1 cellular context compared by ENCODE assay signal in genomic region chr20:17771206-17772004, GRCh38.
A peak's percentile ranks its signal among the peaks of the same experiment; 100 is the strongest.
TF ChIP-seq lines count a peak whose summit lies in the region.

No MANE protein-coding gene starts in this region.

TF ChIP-seq in HepG2, 621 proteins besides CTCF, POLR2A, EP300 and RAD21 (continued from another document and continues in another):
- TF ChIP-seq, protein P1, sequence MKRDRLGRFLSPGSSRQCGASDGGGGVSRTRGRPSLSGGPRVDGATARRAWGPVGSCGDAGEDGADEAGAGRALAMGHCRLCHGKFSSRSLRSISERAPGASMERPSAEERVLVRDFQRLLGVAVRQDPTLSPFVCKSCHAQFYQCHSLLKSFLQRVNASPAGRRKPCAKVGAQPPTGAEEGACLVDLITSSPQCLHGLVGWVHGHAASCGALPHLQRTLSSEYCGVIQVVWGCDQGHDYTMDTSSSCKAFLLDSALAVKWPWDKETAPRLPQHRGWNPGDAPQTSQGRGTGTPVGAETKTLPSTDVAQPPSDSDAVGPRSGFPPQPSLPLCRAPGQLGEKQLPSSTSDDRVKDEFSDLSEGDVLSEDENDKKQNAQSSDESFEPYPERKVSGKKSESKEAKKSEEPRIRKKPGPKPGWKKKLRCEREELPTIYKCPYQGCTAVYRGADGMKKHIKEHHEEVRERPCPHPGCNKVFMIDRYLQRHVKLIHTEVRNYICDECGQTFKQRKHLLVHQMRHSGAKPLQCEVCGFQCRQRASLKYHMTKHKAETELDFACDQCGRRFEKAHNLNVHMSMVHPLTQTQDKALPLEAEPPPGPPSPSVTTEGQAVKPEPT (CRISPR knock-in tag; IDR thresholded peaks at IDR 0.05; ENCODE audit: low read depth): peak; percentile 62
- TF ChIP-seq RBFOX2 (IDR thresholded peaks at IDR 0.05; ENCODE audit: low read depth, low read length) (no peak), MED1 (CRISPR knock-in tag; IDR thresholded peaks at IDR 0.05) (peak; percentile 83), RXRB (CRISPR knock-in tag; IDR thresholded peaks at IDR 0.05; ENCODE audit: borderline replicate concordance) (peak; percentile 91), ZNF496 (CRISPR knock-in tag; IDR thresholded peaks at IDR 0.05; ENCODE audit: insufficient replicate concordance) (no peak), ZNF781 (CRISPR knock-in tag; IDR thresholded peaks at IDR 0.05; ENCODE audit: borderline replicate concordance, not compliant biosample characterization) (peak; percentile 21), CHD2 (IDR thresholded peaks at IDR 0.05; ENCODE audit: low read depth, low read length) (no peak), PHF8 (CRISPR knock-in tag; IDR thresholded peaks at IDR 0.05) (peak; percentile 43; the same call in 1 of the 2 replicates), TBL1XR1 (IDR thresholded peaks at IDR 0.05; ENCODE audit: borderline replicate concordance, low read length, partially characterized antibody) (no peak), FOXJ3 (CRISPR knock-in tag; IDR thresholded peaks at IDR 0.05; ENCODE audit: borderline replicate concordance) (peak; percentile 65; the same call in 1 of the 2 replicates), POLR2G (IDR thresholded peaks at IDR 0.05; ENCODE audit: low read depth, low read length) (peak; percentile 52; the same call in 1 of the 2 replicates), MED13 (CRISPR knock-in tag; IDR thresholded peaks at IDR 0.05) (no peak), ZNF747 (CRISPR knock-in tag; IDR thresholded peaks at IDR 0.05; ENCODE audit: borderline replicate concordance) (no peak), FOSL1 (CRISPR knock-in tag; IDR thresholded peaks at IDR 0.05; ENCODE audit: borderline replicate concordance) (no peak), ADNP (CRISPR knock-in tag; IDR thresholded peaks at IDR 0.05) (no peak), ZNF34 (CRISPR knock-in tag; IDR thresholded peaks at IDR 0.05; ENCODE audit: borderline replicate concordance) (peak; percentile 87; the same call in 1 of the 2 replicates), NCOA1 (CRISPR knock-in tag; IDR thresholded peaks at IDR 0.05) (no peak), ZNF639 (CRISPR knock-in tag; conservative IDR thresholded peaks at IDR 0.05) (no peak; the same call in 1 of the 2 replicates), CENPBD1 (CRISPR knock-in tag; IDR thresholded peaks at IDR 0.05; ENCODE audit: borderline replicate concordance, low read depth) (no peak), ATF1 (CRISPR knock-in tag; IDR thresholded peaks at IDR 0.05) (no peak; the same call in 1 of the 2 replicates), U2AF2 (IDR thresholded peaks at IDR 0.05; ENCODE audit: low read depth, low read length) (0 out of 2 replicates have a peak, but pooled peaks have one; percentile 95), ZNF570 (CRISPR knock-in tag; IDR thresholded peaks at IDR 0.05; ENCODE audit: borderline replicate concordance) (0 out of 2 replicates have a peak, but pooled peaks have one; percentile 69), GTF2F1 (IDR thresholded peaks at IDR 0.05; ENCODE audit: low read length) (no peak), ZNF136 (CRISPR knock-in tag; IDR thresholded peaks at IDR 0.05; ENCODE audit: low read depth) (no peak), DR1 (CRISPR knock-in tag; IDR thresholded peaks at IDR 0.05) (0 out of 2 replicates have a peak, but pooled peaks have one; percentile 23), RNF2 (conservative IDR thresholded peaks at IDR 0.05; ENCODE audit: low read depth) (no peak), ATF7 (IDR thresholded peaks at IDR 0.05) (no peak), ATF7 (CRISPR knock-in tag; IDR thresholded peaks at IDR 0.05) (peak; percentile 63; the same call in 1 of the 2 replicates), REXO4 (CRISPR knock-in tag; IDR thresholded peaks at IDR 0.05; ENCODE audit: borderline replicate concordance) (no peak), ZNF619 (CRISPR knock-in tag; IDR thresholded peaks at IDR 0.05) (no peak), TRAFD1 (CRISPR knock-in tag; IDR thresholded peaks at IDR 0.05; ENCODE audit: borderline replicate concordance) (no peak), DPF2 (CRISPR knock-in tag; IDR thresholded peaks at IDR 0.05; ENCODE audit: borderline replicate concordance, low read depth) (peak; percentile 93), ZNF367 (CRISPR knock-in tag; IDR thresholded peaks at IDR 0.05; ENCODE audit: borderline replicate concordance) (no peak), EZH2 (conservative IDR thresholded peaks at IDR 0.05; ENCODE audit: low read depth, low read length) (no peak), TBP (CRISPR knock-in tag; IDR thresholded peaks at IDR 0.05) (no peak), PRPF4 (IDR thresholded peaks at IDR 0.05; ENCODE audit: low read depth, low read length, poor library complexity, severe bottlenecking) (no peak), ZBTB2 (CRISPR knock-in tag; IDR thresholded peaks at IDR 0.05; ENCODE audit: low read depth) (no peak), HOXA7 (CRISPR knock-in tag; IDR thresholded peaks at IDR 0.05) (no peak), ZNF44 (CRISPR knock-in tag; IDR thresholded peaks at IDR 0.05) (peak; percentile 74; the same call in 1 of the 2 replicates), DNMT1 (CRISPR knock-in tag; IDR thresholded peaks at IDR 0.05) (no peak), KDM4B (CRISPR knock-in tag; IDR thresholded peaks at IDR 0.05) (no peak; the same call in 1 of the 2 replicates), ZNF577 (CRISPR knock-in tag; IDR thresholded peaks at IDR 0.05; ENCODE audit: borderline replicate concordance, low read depth) (no peak), CBX5 (CRISPR knock-in tag; IDR thresholded peaks at IDR 0.05; ENCODE audit: borderline replicate concordance) (peak; percentile 69; the same call in 1 of the 2 replicates)
- TF ChIP-seq, protein P2, sequence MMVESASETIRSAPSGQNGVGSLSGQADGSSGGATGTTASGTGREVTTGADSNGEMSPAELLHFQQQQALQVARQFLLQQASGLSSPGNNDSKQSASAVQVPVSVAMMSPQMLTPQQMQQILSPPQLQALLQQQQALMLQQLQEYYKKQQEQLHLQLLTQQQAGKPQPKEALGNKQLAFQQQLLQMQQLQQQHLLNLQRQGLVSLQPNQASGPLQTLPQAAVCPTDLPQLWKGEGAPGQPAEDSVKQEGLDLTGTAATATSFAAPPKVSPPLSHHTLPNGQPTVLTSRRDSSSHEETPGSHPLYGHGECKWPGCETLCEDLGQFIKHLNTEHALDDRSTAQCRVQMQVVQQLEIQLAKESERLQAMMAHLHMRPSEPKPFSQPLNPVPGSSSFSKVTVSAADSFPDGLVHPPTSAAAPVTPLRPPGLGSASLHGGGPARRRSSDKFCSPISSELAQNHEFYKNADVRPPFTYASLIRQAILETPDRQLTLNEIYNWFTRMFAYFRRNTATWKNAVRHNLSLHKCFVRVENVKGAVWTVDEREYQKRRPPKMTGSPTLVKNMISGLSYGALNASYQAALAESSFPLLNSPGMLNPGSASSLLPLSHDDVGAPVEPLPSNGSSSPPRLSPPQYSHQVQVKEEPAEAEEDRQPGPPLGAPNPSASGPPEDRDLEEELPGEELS (CRISPR knock-in tag; IDR thresholded peaks at IDR 0.05): peak; percentile 85
- TF ChIP-seq, protein P3, sequence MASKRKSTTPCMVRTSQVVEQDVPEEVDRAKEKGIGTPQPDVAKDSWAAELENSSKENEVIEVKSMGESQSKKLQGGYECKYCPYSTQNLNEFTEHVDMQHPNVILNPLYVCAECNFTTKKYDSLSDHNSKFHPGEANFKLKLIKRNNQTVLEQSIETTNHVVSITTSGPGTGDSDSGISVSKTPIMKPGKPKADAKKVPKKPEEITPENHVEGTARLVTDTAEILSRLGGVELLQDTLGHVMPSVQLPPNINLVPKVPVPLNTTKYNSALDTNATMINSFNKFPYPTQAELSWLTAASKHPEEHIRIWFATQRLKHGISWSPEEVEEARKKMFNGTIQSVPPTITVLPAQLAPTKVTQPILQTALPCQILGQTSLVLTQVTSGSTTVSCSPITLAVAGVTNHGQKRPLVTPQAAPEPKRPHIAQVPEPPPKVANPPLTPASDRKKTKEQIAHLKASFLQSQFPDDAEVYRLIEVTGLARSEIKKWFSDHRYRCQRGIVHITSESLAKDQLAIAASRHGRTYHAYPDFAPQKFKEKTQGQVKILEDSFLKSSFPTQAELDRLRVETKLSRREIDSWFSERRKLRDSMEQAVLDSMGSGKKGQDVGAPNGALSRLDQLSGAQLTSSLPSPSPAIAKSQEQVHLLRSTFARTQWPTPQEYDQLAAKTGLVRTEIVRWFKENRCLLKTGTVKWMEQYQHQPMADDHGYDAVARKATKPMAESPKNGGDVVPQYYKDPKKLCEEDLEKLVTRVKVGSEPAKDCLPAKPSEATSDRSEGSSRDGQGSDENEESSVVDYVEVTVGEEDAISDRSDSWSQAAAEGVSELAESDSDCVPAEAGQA (IDR thresholded peaks at IDR 0.05; ENCODE audit: low read depth): no peak
- TF ChIP-seq, protein P3 (CRISPR knock-in tag; IDR thresholded peaks at IDR 0.05; ENCODE audit: borderline replicate concordance): no peak
- TF ChIP-seq, protein P4, sequence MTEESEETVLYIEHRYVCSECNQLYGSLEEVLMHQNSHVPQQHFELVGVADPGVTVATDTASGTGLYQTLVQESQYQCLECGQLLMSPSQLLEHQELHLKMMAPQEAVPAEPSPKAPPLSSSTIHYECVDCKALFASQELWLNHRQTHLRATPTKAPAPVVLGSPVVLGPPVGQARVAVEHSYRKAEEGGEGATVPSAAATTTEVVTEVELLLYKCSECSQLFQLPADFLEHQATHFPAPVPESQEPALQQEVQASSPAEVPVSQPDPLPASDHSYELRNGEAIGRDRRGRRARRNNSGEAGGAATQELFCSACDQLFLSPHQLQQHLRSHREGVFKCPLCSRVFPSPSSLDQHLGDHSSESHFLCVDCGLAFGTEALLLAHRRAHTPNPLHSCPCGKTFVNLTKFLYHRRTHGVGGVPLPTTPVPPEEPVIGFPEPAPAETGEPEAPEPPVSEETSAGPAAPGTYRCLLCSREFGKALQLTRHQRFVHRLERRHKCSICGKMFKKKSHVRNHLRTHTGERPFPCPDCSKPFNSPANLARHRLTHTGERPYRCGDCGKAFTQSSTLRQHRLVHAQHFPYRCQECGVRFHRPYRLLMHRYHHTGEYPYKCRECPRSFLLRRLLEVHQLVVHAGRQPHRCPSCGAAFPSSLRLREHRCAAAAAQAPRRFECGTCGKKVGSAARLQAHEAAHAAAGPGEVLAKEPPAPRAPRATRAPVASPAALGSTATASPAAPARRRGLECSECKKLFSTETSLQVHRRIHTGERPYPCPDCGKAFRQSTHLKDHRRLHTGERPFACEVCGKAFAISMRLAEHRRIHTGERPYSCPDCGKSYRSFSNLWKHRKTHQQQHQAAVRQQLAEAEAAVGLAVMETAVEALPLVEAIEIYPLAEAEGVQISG (CRISPR knock-in tag; IDR thresholded peaks at IDR 0.05): peak; percentile 69
